ENCODE assay signal across 12 cellular contexts in genomic region chr2:46534589-46534988, GRCh38. TPM values are rescaled to one million over a fixed set of nuclear protein-coding genes. Genes with fewer than 3 reads are reported as not detected.
A peak's percentile ranks its signal among the peaks of the same experiment; 100 is the strongest.
DNase-seq lines count a peak whose midpoint lies in the region; ATAC-seq and TF ChIP-seq lines count a peak whose summit lies in the region.
"Had no signal": no experiment of that assay in that cellular context is flagged by ENCODE, and none has a peak within 500 bp of the region (broad histone marks: within the 10 kb centered on the region; RNA-seq: fewer than 3 reads in every experiment).

No MANE protein-coding gene starts in this region.

- intact Hi-C loops in sciatic nerve (cut with DNase I) = no loop called here

- no peaks in the 10 kb centered on the region for H3K9me2 ChIP-seq in Loucy (replicated peaks; ENCODE audit: low read depth, low read length)

- no peak for ATAC-seq in activated CD8-positive, alpha-beta memory T cell treated with anti-CD3 and anti-CD28 coated beads, Interleukin-2, amount 10 ng/mL, durations not matched to agents 7 days and 5 days
- ATAC-seq in WTC11 = 0 out of 2 replicates have a peak, but pooled peaks have one; percentile 38
- peak; percentile 69 to 76 for ATAC-seq in stimulated activated naive B cell treated with anti-CD40 and anti-IgM and Interleukin-4, amounts not matched to agents 10 μg/mL and 1 μg/mL and 100 μg/mL, for 72 hours (replicated peaks)
- ATAC-seq in sciatic nerve = no peak

- no peaks in the 10 kb centered on the region for H3K9me3 ChIP-seq in Loucy (ENCODE audit: insufficient read depth, low read depth, low read length)
- H3K9me3 ChIP-seq: SJSA1 had no signal

- H3F3A ChIP-seq in Loucy (ENCODE audit: low read depth) = no peaks in the 10 kb centered on the region

- peak overlapping the region; percentile 57; the same call in 1 of the 2 replicates for H2AFZ ChIP-seq in Loucy (ENCODE audit: low read length)

- no peaks in the 10 kb centered on the region for H3K79me2 ChIP-seq in Loucy (ENCODE audit: insufficient read depth, low read length)

- H3K4me3 Mint-ChIP-seq in activated CD8-positive, alpha-beta memory T cell treated with anti-CD3 and anti-CD28 coated beads, Interleukin-2, amount 10 ng/mL, durations not matched to agents 7 days and 5 days = peak overlapping the region; percentile 48
- H3K4me3 Mint-ChIP-seq in WTC11 = no peak overlapping the region
- H3K4me3 Mint-ChIP-seq in stimulated activated naive B cell treated with anti-CD40 and anti-IgM and Interleukin-4, amounts not matched to agents 10 μg/mL and 1 μg/mL and 100 μg/mL, for 72 hours = peak overlapping the region; percentile 23 to 55
- H3K4me3 Mint-ChIP-seq: mesothelial cell of epicardium had no signal

- no peak overlapping the region for H3K4me3 ChIP-seq in Loucy (ENCODE audit: low read length, poor library complexity, severe bottlenecking)
- H3K4me3 ChIP-seq: SJSA1 had no signal

- POLR2A ChIA-PET in WTC11 (lab: Charles Lee) = no interaction called here

- H3K4me2 ChIP-seq in Loucy (ENCODE audit: low read depth, low read length, poor library complexity, severe bottlenecking) = peak overlapping the region; percentile 47

- no peak for DNase-seq in activated CD8-positive, alpha-beta memory T cell treated with anti-CD3 and anti-CD28 coated beads, Interleukin-2, amount 10 ng/mL, durations not matched to agents 7 days and 5 days
- DNase-seq in activated CD8-positive, alpha-beta memory T cell treated with anti-CD3 and anti-CD28 coated beads, Interleukin-2, amount 50 U/mL, for 48 hours = no peak
- no peak for DNase-seq in WTC11 (ENCODE audit: low spot score)
- DNase-seq in stimulated activated naive B cell treated with anti-CD40 and anti-IgM and Interleukin-4, amounts not matched to agents 10 μg/mL and 1 μg/mL and 100 μg/mL, for 72 hours = no peak
- DNase-seq in NCI-H1436 treated with DMSO at 0.1 percent for 48 hours (lab: John Stamatoyannopoulos, UW) = no peak
- DNase-seq in globus pallidus (ENCODE audit: low spot score) = no peak
- no peak for DNase-seq in sciatic nerve (ENCODE audit: low spot score)
- DNase-seq: NCI-H1930, small intestine had no signal

- no peaks in the 10 kb centered on the region for H3K27me3 Mint-ChIP-seq in activated CD8-positive, alpha-beta memory T cell treated with anti-CD3 and anti-CD28 coated beads, Interleukin-2, amount 10 ng/mL, durations not matched to agents 7 days and 5 days
- no peaks in the 10 kb centered on the region for H3K27me3 Mint-ChIP-seq in WTC11 (ENCODE audit: low read depth)
- H3K27me3 Mint-ChIP-seq in stimulated activated naive B cell treated with anti-CD40 and anti-IgM and Interleukin-4, amounts not matched to agents 10 μg/mL and 1 μg/mL and 100 μg/mL, for 72 hours = no peaks in the 10 kb centered on the region

- no peaks in the 10 kb centered on the region for H3K36me3 ChIP-seq in Loucy (ENCODE audit: insufficient read depth, low read length)
- H3K36me3 ChIP-seq: SJSA1 had no signal

- no peaks in the 10 kb centered on the region for H4K20me1 ChIP-seq in Loucy (ENCODE audit: insufficient read depth, low read length, poor library complexity, severe bottlenecking)

- CTCF ChIA-PET in activated CD8-positive, alpha-beta memory T cell treated with anti-CD3 and anti-CD28 coated beads, Interleukin-2, amount 10 ng/mL, durations not matched to agents 7 days and 5 days (lab: Charles Lee) = interaction anchor here (1.0 to 1.9 kb wide), 5 partner anchors 18 to 172 kb away, joined by 3 to 7 read pairs (median 3); no protein-coding TSS in a partner anchor
- CTCF ChIA-PET in WTC11 (lab: Charles Lee) = no interaction called here

- peaks cover 45% of the 10 kb centered on the region for H3K4me1 Mint-ChIP-seq in activated CD8-positive, alpha-beta memory T cell treated with anti-CD3 and anti-CD28 coated beads, Interleukin-2, amount 10 ng/mL, durations not matched to agents 7 days and 5 days
- peaks cover 14% of the 10 kb centered on the region; the same call in 1 of the 2 replicates for H3K4me1 Mint-ChIP-seq in WTC11
- H3K4me1 Mint-ChIP-seq in stimulated activated naive B cell treated with anti-CD40 and anti-IgM and Interleukin-4, amounts not matched to agents 10 μg/mL and 1 μg/mL and 100 μg/mL, for 72 hours = peaks cover 36 to 55% of the 10 kb centered on the region in 2 donors

- peak overlapping the region; percentile 77 for H3K27ac Mint-ChIP-seq in activated CD8-positive, alpha-beta memory T cell treated with anti-CD3 and anti-CD28 coated beads, Interleukin-2, amount 10 ng/mL, durations not matched to agents 7 days and 5 days
- no peak overlapping the region for H3K27ac Mint-ChIP-seq in WTC11
- peak overlapping the region; percentile 81 for H3K27ac Mint-ChIP-seq in stimulated activated naive B cell treated with anti-CD40 and anti-IgM and Interleukin-4, amounts not matched to agents 10 μg/mL and 1 μg/mL and 100 μg/mL, for 72 hours
- H3K27ac Mint-ChIP-seq: mesothelial cell of epicardium had no signal

- peaks cover 16% of the 10 kb centered on the region for H3K36me3 Mint-ChIP-seq in activated CD8-positive, alpha-beta memory T cell treated with anti-CD3 and anti-CD28 coated beads, Interleukin-2, amount 10 ng/mL, durations not matched to agents 7 days and 5 days
- H3K36me3 Mint-ChIP-seq in WTC11 = no peaks in the 10 kb centered on the region
- peaks cover 20% of the 10 kb centered on the region in 2 donors for H3K36me3 Mint-ChIP-seq in stimulated activated naive B cell treated with anti-CD40 and anti-IgM and Interleukin-4, amounts not matched to agents 10 μg/mL and 1 μg/mL and 100 μg/mL, for 72 hours

- H3K27me3 ChIP-seq in Loucy (ENCODE audit: insufficient read depth, low read length, poor library complexity, severe bottlenecking) = no peaks in the 10 kb centered on the region
- H3K27me3 ChIP-seq: SJSA1 had no signal

- H3K9ac ChIP-seq in Loucy (ENCODE audit: low read depth, low read length, poor library complexity, severe bottlenecking) = peak overlapping the region; percentile 24

- peaks cover 20% of the 10 kb centered on the region for H3K4me1 ChIP-seq in Loucy (ENCODE audit: insufficient read depth, low read length, poor library complexity, severe bottlenecking)
- H3K4me1 ChIP-seq: SJSA1 had no signal

- H3K9me3 Mint-ChIP-seq in activated CD8-positive, alpha-beta memory T cell treated with anti-CD3 and anti-CD28 coated beads, Interleukin-2, amount 10 ng/mL, durations not matched to agents 7 days and 5 days (ENCODE audit: low read depth) = peaks cover 2% of the 10 kb centered on the region
- no peaks in the 10 kb centered on the region for H3K9me3 Mint-ChIP-seq in WTC11
- peaks cover 5 to 10% of the 10 kb centered on the region in 2 donors for H3K9me3 Mint-ChIP-seq in stimulated activated naive B cell treated with anti-CD40 and anti-IgM and Interleukin-4, amounts not matched to agents 10 μg/mL and 1 μg/mL and 100 μg/mL, for 72 hours
- H3K9me3 Mint-ChIP-seq: mesothelial cell of epicardium had no signal

- TF ChIP-seq CTCF in Loucy (conservative IDR thresholded peaks at IDR 0.05; ENCODE audit: low read length) (no peak), WTC11 (IDR thresholded peaks at IDR 0.05) (no peak)

TF ChIP-seq in WTC11, 78 proteins besides CTCF, POLR2A, EP300 and RAD21:
- TF ChIP-seq RORB (CRISPR knock-in tag; IDR thresholded peaks at IDR 0.05) = no peak
- no peak for TF ChIP-seq ATF1 (CRISPR knock-in tag; IDR thresholded peaks at IDR 0.05)
- no peak for TF ChIP-seq GTF2I (CRISPR knock-in tag; conservative IDR thresholded peaks at IDR 0.05)
- TF ChIP-seq TCF7 (CRISPR knock-in tag; IDR thresholded peaks at IDR 0.05; ENCODE audit: low read depth) = no peak
- no peak for TF ChIP-seq JAZF1 (CRISPR knock-in tag; IDR thresholded peaks at IDR 0.05)
- no peak for TF ChIP-seq ATF3 (CRISPR knock-in tag; conservative IDR thresholded peaks at IDR 0.05)
- no peak for TF ChIP-seq MYBL2 (CRISPR knock-in tag; IDR thresholded peaks at IDR 0.05)
- no peak for TF ChIP-seq OVOL2 (CRISPR knock-in tag; IDR thresholded peaks at IDR 0.05; ENCODE audit: borderline replicate concordance)
- TF ChIP-seq CREB1 (CRISPR knock-in tag; IDR thresholded peaks at IDR 0.05) = no peak
- no peak for TF ChIP-seq AR (CRISPR knock-in tag; IDR thresholded peaks at IDR 0.05)
- no peak for TF ChIP-seq SMAD3 (CRISPR knock-in tag; IDR thresholded peaks at IDR 0.05; ENCODE audit: borderline replicate concordance)
- TF ChIP-seq ZNF423 (CRISPR knock-in tag; IDR thresholded peaks at IDR 0.05) = no peak
TF ChIP-seq in WTC11: peak in this region for 0.

RNA-seq across cellular contexts. Expression of gene RHOQ, which starts 7.7 kb away (rescaled TPM):
- 10 to 100 TPM; 11.4 to 14.5 TPM for total RNA-seq in activated CD8-positive, alpha-beta memory T cell treated with anti-CD3 and anti-CD28 coated beads, Interleukin-2, amount 10 ng/mL, durations not matched to agents 7 days and 5 days
- total RNA-seq in WTC11 (2021) (57.8 to 61.3 TPM (median 60.1 TPM) in 3 replicates), sciatic nerve (152 TPM)

RNA-seq across cellular contexts. Expression of gene ATP6V1E2, which starts 7.8 kb away (rescaled TPM):
- total RNA-seq in activated CD8-positive, alpha-beta memory T cell treated with anti-CD3 and anti-CD28 coated beads, Interleukin-2, amount 10 ng/mL, durations not matched to agents 7 days and 5 days = 1 to 10 TPM; 6.0 to 8.2 TPM
- total RNA-seq in WTC11 (2021) = 9.3 to 10.9 TPM (median 10.8 TPM) in 3 replicates
- 6.7 TPM for total RNA-seq in sciatic nerve

RNA-seq across cellular contexts. Expression of gene TMEM247, which starts 55.2 kb away (rescaled TPM):
- not detected for total RNA-seq in activated CD8-positive, alpha-beta memory T cell treated with anti-CD3 and anti-CD28 coated beads, Interleukin-2, amount 10 ng/mL, durations not matched to agents 7 days and 5 days
- not detected in 3 replicates for total RNA-seq in WTC11 (2021)
- total RNA-seq in sciatic nerve = not detected
- total RNA-seq: mesothelial cell of epicardium, SJSA1 had no signal

Comparison
In these comparisons a context has a peak if more than half of its experiments do, and no peak if none do; other contexts are left out.
1. ATAC-seq: peak in WTC11 (single experiment) and stimulated activated naive B cell treated with anti-CD40 and anti-IgM and Interleukin-4, amounts not matched to agents 10 μg/mL and 1 μg/mL and 100 μg/mL, for 72 hours (2 of 2); none in activated CD8-positive, alpha-beta memory T cell treated with anti-CD3 and anti-CD28 coated beads, Interleukin-2, amount 10 ng/mL, durations not matched to agents 7 days and 5 days (single experiment) and sciatic nerve (single experiment).